1 cellular context compared by ENCODE assay signal in the genomic region with DNA sequence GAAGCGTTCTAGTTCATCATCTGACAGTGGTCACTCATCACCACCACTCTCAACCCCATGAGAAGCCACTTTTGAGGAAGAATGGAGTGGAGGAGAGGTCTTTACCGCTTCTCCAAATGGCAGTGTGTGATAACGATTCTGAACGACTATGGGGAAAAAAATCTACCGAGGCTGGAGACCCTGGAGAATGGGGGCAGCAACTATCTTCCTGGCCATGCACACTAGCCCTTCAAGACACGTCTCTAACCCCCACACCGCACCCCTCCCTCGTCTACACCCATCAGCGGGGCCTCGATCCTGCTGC.
TF ChIP-seq lines count a peak whose summit lies in the region.

No MANE protein-coding gene starts in this region.

TF ChIP-seq in endothelial cell of umbilical vein, 7 proteins besides CTCF, POLR2A, EP300 and RAD21:
- TF ChIP-seq EZH2 (IDR thresholded peaks at IDR 0.05; ENCODE audit: borderline replicate concordance, low read depth, low read length, severe bottlenecking) (no peak), GATA2 (IDR thresholded peaks at IDR 0.05; ENCODE audit: insufficient read depth, insufficient read length, low read depth, low read length) (no peak), MYC (IDR thresholded peaks at IDR 0.05; ENCODE audit: low read depth, low read length) (no peak), JUN (IDR thresholded peaks at IDR 0.05; ENCODE audit: borderline replicate concordance, insufficient read depth, insufficient read length, low read depth) (no peak)
